Comparison of ENCODE assay signal across 18 cellular contexts in the genomic region with DNA sequence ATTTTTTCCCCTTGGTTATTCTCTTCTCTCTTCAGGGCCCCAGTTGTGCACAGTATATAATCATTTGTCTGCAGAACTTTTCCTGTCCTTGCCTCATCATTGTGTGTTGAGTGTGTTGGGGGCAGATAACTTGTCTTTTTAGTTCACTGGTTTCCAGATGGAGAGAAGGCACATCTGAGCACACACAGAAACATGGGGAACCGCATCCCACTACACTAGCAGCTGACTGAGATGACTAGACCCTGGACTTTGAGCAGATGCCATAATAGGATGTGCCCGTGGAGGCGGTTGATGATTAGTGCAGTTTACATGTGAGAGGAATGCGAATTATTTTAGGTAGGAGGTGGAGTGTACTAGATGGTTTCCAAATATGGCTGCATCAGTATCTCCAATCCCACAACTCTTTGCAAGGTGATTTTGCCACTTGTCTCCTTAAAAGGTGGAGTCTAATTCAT. TPM values are rescaled to one million over a fixed set of nuclear protein-coding genes. Genes with fewer than 3 reads are reported as not detected.
A peak's percentile ranks its signal among the peaks of the same experiment; 100 is the strongest.
DNase-seq lines count a peak whose midpoint lies in the region; ATAC-seq and TF ChIP-seq lines count a peak whose summit lies in the region.
"Had no signal": no experiment of that assay in that cellular context is flagged by ENCODE, and none has a peak within 500 bp of the region (broad histone marks: within the 10 kb centered on the region; RNA-seq: fewer than 3 reads in every experiment).

No MANE protein-coding gene starts in this region.

- no peak for TF ChIP-seq EP300 in SK-N-SH (IDR thresholded peaks at IDR 0.05; ENCODE audit: borderline replicate concordance in 1 of 2, low read depth in 1 of 2, low read length in 1 of 2)

- H3K4me1 Mint-ChIP-seq in stimulated activated memory B cell treated with anti-CD40 and anti-IgM and Interleukin-4, amounts not matched to agents 10 μg/mL and 1 μg/mL and 100 μg/mL, for 72 hours = no peaks in the 10 kb centered on the region

- H2AFZ ChIP-seq in SK-N-SH (ENCODE audit: low read depth) = no peak overlapping the region

- H3K27me3 Mint-ChIP-seq in stimulated activated memory B cell treated with anti-CD40 and anti-IgM and Interleukin-4, amounts not matched to agents 10 μg/mL and 1 μg/mL and 100 μg/mL, for 72 hours = peaks cover 8% of the 10 kb centered on the region

- no peaks in the 10 kb centered on the region for H3K9me2 ChIP-seq in SK-N-SH

- H3K4me2 ChIP-seq in SK-N-SH = no peak overlapping the region

- H3K36me3 ChIP-seq in SK-N-SH (replicated peaks in 1 of 2; ENCODE audit: control insufficient read depth in 1 of 2, insufficient read depth in 2 of 2, low read length in 1 of 2) (no peaks in the 10 kb centered on the region), tibial artery (no peaks in the 10 kb centered on the region)
- H3K36me3 ChIP-seq: heart left ventricle, ovary, Peyer's patch, upper lobe of right lung had no signal

- no peak overlapping the region for H3K4me3 Mint-ChIP-seq in stimulated activated memory B cell treated with anti-CD40 and anti-IgM and Interleukin-4, amounts not matched to agents 10 μg/mL and 1 μg/mL and 100 μg/mL, for 72 hours
- H3K4me3 Mint-ChIP-seq: endodermal cell had no signal

- H3K4me1 ChIP-seq in SK-N-SH (ENCODE audit: control insufficient read depth in 1 of 2, insufficient read depth in 2 of 2, low read depth in 1 of 2, low read length in 1 of 2) = peaks cover 0 to 13% of the 10 kb centered on the region in 2 experiments; a peak in 2 of 4 replicates
- peaks cover 0 to 27% (median 8%) of the 10 kb centered on the region in 4 donors for H3K4me1 ChIP-seq in tibial artery
- H3K4me1 ChIP-seq: upper lobe of right lung had no signal

- H4K20me1 ChIP-seq in SK-N-SH (ENCODE audit: insufficient read depth) = no peaks in the 10 kb centered on the region

- H3F3A ChIP-seq in SK-N-SH (replicated peaks; ENCODE audit: insufficient read depth) = no peaks in the 10 kb centered on the region

- POLR2A ChIA-PET in SK-N-SH (lab: Yijun Ruan, JAX) = no interaction called here

- CTCF ChIA-PET in SK-N-SH (lab: Yijun Ruan, JAX) = interaction anchor here (1.2 kb wide), 1 partner anchor 34 kb away, joined by 4 read pairs; no protein-coding TSS in a partner anchor

- WGBS in SK-N-SH (ENCODE audit: low lambda C conversion rate) = 74% methylated on average over 4 of the region's 4 CpGs

- DNase-seq in SK-N-SH = no peak
- peak; percentile 82 for DNase-seq in SW480 (ENCODE audit: low spot score)
- peak; percentile 11 for DNase-seq in hepatic stellate cell (ENCODE audit: low spot score)
- DNase-seq in tibial artery = no peak
- no peak for DNase-seq in activated naive CD4-positive, alpha-beta T cell (lab: John Stamatoyannopoulos, UW)
- DNase-seq: activated CD4-positive, alpha-beta T cell treated with anti-CD3 and anti-CD28 coated beads, Interleukin-2, amount 50 U/mL, for 48 hours; endodermal cell; heart left ventricle; NCI-H345; ovary; stimulated activated CD4-positive, alpha-beta T cell treated with anti-CD3 and anti-CD28 coated beads, Interleukin-15, amount 100 ng/mL, for 24 hours; upper lobe of right lung had no signal

- H3K79me2 ChIP-seq in SK-N-SH (ENCODE audit: insufficient read depth) = no peaks in the 10 kb centered on the region

- H3K9me3 Mint-ChIP-seq in stimulated activated memory B cell treated with anti-CD40 and anti-IgM and Interleukin-4, amounts not matched to agents 10 μg/mL and 1 μg/mL and 100 μg/mL, for 72 hours = no peaks in the 10 kb centered on the region
- H3K9me3 Mint-ChIP-seq: activated T-helper 2 cell treated with anti-CD3 and anti-CD28 coated beads, Interferon-gamma antibody, Interleukin-2, Interleukin-4, amounts not matched to agents 10 μg/mL and 5 μg/mL and 100 μg/mL, durations not matched to agents 14 hours and 24 hours and 36 hours; endodermal cell had no signal

- TF ChIP-seq RAD21 in SK-N-SH (IDR thresholded peaks at IDR 0.05; ENCODE audit: low read length) = no peak

- H3K27ac ChIP-seq in SK-N-SH (ENCODE audit: low read depth in 2 of 2, low read length in 1 of 2) = no peak overlapping the region
- no peak overlapping the region for H3K27ac ChIP-seq in tibial artery
- H3K27ac ChIP-seq: heart left ventricle, ovary, Peyer's patch, upper lobe of right lung had no signal

- no peaks in the 10 kb centered on the region for H3K36me3 Mint-ChIP-seq in stimulated activated memory B cell treated with anti-CD40 and anti-IgM and Interleukin-4, amounts not matched to agents 10 μg/mL and 1 μg/mL and 100 μg/mL, for 72 hours

- no peak for TF ChIP-seq CTCF in SK-N-SH (IDR thresholded peaks at IDR 0.05)
- TF ChIP-seq CTCF in tibial artery (IDR thresholded peaks at IDR 0.05) = no peak

- peak; percentile 60; the same call in 2 of the 3 replicates for ATAC-seq in SK-N-SH treated with all-trans-retinoic acid at 6 μM for 48 hours
- peak; percentile 7 for ATAC-seq in stimulated activated memory B cell treated with anti-CD40 and anti-IgM and Interleukin-4, amounts not matched to agents 10 μg/mL and 1 μg/mL and 100 μg/mL, for 72 hours
- no peak for ATAC-seq in GM18520 (IDR thresholded peaks at IDR 0.05; ENCODE audit: unreplicated experiment)
- ATAC-seq: heart left ventricle, upper lobe of right lung had no signal

- H3K4me3 ChIP-seq in SK-N-SH (ENCODE audit: low read depth in 2 of 2, low read length in 1 of 2) = no peak overlapping the region
- H3K4me3 ChIP-seq in tibial artery = no peak overlapping the region
- H3K4me3 ChIP-seq: heart left ventricle, lung, ovary, Peyer's patch, upper lobe of right lung had no signal

- H3K9me3 ChIP-seq in SK-N-SH (no peaks in the 10 kb centered on the region), tibial artery (no peaks in the 10 kb centered on the region)
- H3K9me3 ChIP-seq: heart left ventricle, ovary, Peyer's patch, upper lobe of right lung had no signal

- intact Hi-C loops in tibial artery (cut with DNase I; ENCODE audit: low total_unique reads) = no loop called here

- H3K27me3 ChIP-seq in SK-N-SH (ENCODE audit: insufficient read depth) = no peaks in the 10 kb centered on the region
- no peaks in the 10 kb centered on the region for H3K27me3 ChIP-seq in tibial artery
- H3K27me3 ChIP-seq: heart left ventricle, ovary, Peyer's patch, upper lobe of right lung had no signal

- no peak overlapping the region for H3K27ac Mint-ChIP-seq in stimulated activated memory B cell treated with anti-CD40 and anti-IgM and Interleukin-4, amounts not matched to agents 10 μg/mL and 1 μg/mL and 100 μg/mL, for 72 hours
- H3K27ac Mint-ChIP-seq: activated T-helper 2 cell treated with anti-CD3 and anti-CD28 coated beads, Interferon-gamma antibody, Interleukin-2, Interleukin-4, amounts not matched to agents 10 μg/mL and 5 μg/mL and 100 μg/mL, durations not matched to agents 14 hours and 24 hours and 36 hours; endodermal cell had no signal

- H3K9ac ChIP-seq in SK-N-SH = no peak overlapping the region

TF ChIP-seq in SK-N-SH treated with all-trans-retinoic acid at 6 μM for 48 hours, 23 proteins besides CTCF, POLR2A, EP300 and RAD21 (continues in another document):
- TF ChIP-seq ZFP3 (CRISPR knock-in tag; IDR thresholded peaks at IDR 0.05) (no peak), ZNF8 (CRISPR knock-in tag; IDR thresholded peaks at IDR 0.05) (no peak), RARB (CRISPR knock-in tag; IDR thresholded peaks at IDR 0.05) (no peak), ZC3H10 (CRISPR knock-in tag; IDR thresholded peaks at IDR 0.05) (no peak), ZNF565 (CRISPR knock-in tag; conservative IDR thresholded peaks at IDR 0.05; ENCODE audit: low read depth) (no peak)
- TF ChIP-seq, protein P1, sequence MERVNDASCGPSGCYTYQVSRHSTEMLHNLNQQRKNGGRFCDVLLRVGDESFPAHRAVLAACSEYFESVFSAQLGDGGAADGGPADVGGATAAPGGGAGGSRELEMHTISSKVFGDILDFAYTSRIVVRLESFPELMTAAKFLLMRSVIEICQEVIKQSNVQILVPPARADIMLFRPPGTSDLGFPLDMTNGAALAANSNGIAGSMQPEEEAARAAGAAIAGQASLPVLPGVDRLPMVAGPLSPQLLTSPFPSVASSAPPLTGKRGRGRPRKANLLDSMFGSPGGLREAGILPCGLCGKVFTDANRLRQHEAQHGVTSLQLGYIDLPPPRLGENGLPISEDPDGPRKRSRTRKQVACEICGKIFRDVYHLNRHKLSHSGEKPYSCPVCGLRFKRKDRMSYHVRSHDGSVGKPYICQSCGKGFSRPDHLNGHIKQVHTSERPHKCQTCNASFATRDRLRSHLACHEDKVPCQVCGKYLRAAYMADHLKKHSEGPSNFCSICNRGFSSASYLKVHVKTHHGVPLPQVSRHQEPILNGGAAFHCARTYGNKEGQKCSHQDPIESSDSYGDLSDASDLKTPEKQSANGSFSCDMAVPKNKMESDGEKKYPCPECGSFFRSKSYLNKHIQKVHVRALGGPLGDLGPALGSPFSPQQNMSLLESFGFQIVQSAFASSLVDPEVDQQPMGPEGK (CRISPR knock-in tag; IDR thresholded peaks at IDR 0.05; ENCODE audit: borderline replicate concordance) = no peak

TF ChIP-seq in SK-N-SH, 30 proteins besides CTCF, POLR2A, EP300 and RAD21:
- no peak for TF ChIP-seq JUND (IDR thresholded peaks at IDR 0.05)
- TF ChIP-seq, protein P2, sequence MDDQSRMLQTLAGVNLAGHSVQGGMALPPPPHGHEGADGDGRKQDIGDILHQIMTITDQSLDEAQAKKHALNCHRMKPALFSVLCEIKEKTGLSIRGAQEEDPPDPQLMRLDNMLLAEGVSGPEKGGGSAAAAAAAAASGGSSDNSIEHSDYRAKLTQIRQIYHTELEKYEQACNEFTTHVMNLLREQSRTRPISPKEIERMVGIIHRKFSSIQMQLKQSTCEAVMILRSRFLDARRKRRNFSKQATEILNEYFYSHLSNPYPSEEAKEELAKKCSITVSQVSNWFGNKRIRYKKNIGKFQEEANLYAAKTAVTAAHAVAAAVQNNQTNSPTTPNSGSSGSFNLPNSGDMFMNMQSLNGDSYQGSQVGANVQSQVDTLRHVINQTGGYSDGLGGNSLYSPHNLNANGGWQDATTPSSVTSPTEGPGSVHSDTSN (IDR thresholded peaks at IDR 0.05) = no peak
- no peak for TF ChIP-seq GABPA (IDR thresholded peaks at IDR 0.05; ENCODE audit: low read depth)
- no peak for TF ChIP-seq YY1 (IDR thresholded peaks at IDR 0.05; ENCODE audit: low read depth)

RNA-seq across cellular contexts. Expression of a gene that starts 26.5 kb away (rescaled TPM):
- polyA plus RNA-seq in SK-N-SH (2012; rRNA removed) = 1.4 and 1.6 TPM in 2 replicates
- polyA plus RNA-seq in SK-N-SH (2012; cell fraction: cytosol; rRNA removed) = 2.5 and 3.3 TPM in 2 replicates
- polyA plus RNA-seq in SK-N-SH (2012; cell fraction: nucleus; rRNA removed) = 0.73 and 1.1 TPM in 2 replicates

Comparison
In these comparisons a context has a peak if more than half of its experiments do, and no peak if none do; other contexts are left out.
1. DNase-seq: peak in SW480 (single experiment) and hepatic stellate cell (single experiment); none in SK-N-SH (single experiment), tibial artery (0 of 2) and activated naive CD4-positive, alpha-beta T cell (0 of 4).